In the genomic region with DNA sequence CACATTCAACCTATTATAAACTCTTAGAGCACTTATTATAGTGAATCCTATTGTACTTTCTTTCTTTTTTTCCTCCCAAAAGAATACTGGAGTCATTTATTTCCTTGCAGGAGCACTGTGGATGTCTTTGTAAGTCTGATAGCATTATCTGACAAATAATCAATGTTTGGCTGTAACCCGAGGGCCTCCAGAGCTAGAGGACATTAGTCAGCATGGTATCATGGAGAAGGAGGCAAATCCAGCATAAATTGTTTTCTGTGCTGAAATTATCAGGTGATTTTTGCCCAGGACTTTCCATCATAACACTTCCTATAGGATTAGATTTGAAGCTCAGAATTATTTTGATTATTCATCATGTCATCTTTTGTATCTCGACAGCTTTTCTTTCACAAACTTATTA, we compare ENCODE assay signal across 23 cellular contexts.
"Had no signal": no experiment of that assay in that cellular context is flagged by ENCODE, and none has a peak within 500 bp of the region (broad histone marks: within the 10 kb centered on the region; RNA-seq: fewer than 3 reads in every experiment).

No MANE protein-coding gene starts in this region.

- FAIRE-seq: endometrium, keratinocyte had no signal

- H3K4me1 ChIP-seq: transverse colon had no signal

- H3K9me3 ChIP-seq: esophagus muscularis mucosa, gastroesophageal sphincter, left ventricle myocardium inferior, right atrium auricular region, sigmoid colon, thoracic aorta, transverse colon had no signal

- H3K36me3 ChIP-seq: esophagus muscularis mucosa, gastroesophageal sphincter, left ventricle myocardium inferior, right atrium auricular region, sigmoid colon, thoracic aorta, transverse colon had no signal

- H3K4me1 Mint-ChIP-seq: immature natural killer cell; naive B cell; stimulated activated naive B cell treated with anti-CD40 and anti-IgM and Interleukin-4, amounts not matched to agents 10 μg/mL and 1 μg/mL and 100 μg/mL, for 72 hours; stimulated activated naive CD8-positive, alpha-beta T cell treated with anti-CD3 and anti-CD28 coated beads, Interleukin-15, amount 100 ng/mL, for 72 hours had no signal

- H3K4me3 ChIP-seq: coronary artery, esophagus muscularis mucosa, gastroesophageal sphincter, left ventricle myocardium inferior, lung, right atrium auricular region, sigmoid colon, skin epidermis, thoracic aorta, transverse colon had no signal

- DNase-seq: effector memory CD4-positive, alpha-beta T cell; immature natural killer cell; left ventricle myocardium inferior; mesendoderm; naive B cell; posterior cingulate gyrus; sigmoid colon; stimulated activated CD4-positive, alpha-beta T cell treated with anti-CD3 and anti-CD28 coated beads, Interleukin-2, amount 100 ng/mL, for 24 hours; stimulated activated CD4-positive, alpha-beta T cell treated with anti-CD3 and anti-CD28 coated beads, Interleukin-4, amount 100 ng/mL, for 4 hours; stimulated activated naive B cell treated with anti-CD40 and anti-IgM and Interleukin-4, amounts not matched to agents 10 μg/mL and 1 μg/mL and 100 μg/mL, for 72 hours; stimulated activated naive CD8-positive, alpha-beta T cell treated with anti-CD3 and anti-CD28 coated beads, Interleukin-15, amount 100 ng/mL, for 72 hours; transverse colon had no signal

- H3K36me3 Mint-ChIP-seq: immature natural killer cell; naive B cell; stimulated activated naive B cell treated with anti-CD40 and anti-IgM and Interleukin-4, amounts not matched to agents 10 μg/mL and 1 μg/mL and 100 μg/mL, for 72 hours had no signal

- H3K27ac ChIP-seq: coronary artery, epithelial cell of prostate, esophagus muscularis mucosa, gastroesophageal sphincter, left ventricle myocardium inferior, right atrium auricular region, sigmoid colon, skin epidermis, thoracic aorta, transverse colon had no signal

- ATAC-seq: gastroesophageal sphincter; stimulated activated naive B cell treated with anti-CD40 and anti-IgM and Interleukin-4, amounts not matched to agents 10 μg/mL and 1 μg/mL and 100 μg/mL, for 72 hours; stimulated activated naive CD8-positive, alpha-beta T cell treated with anti-CD3 and anti-CD28 coated beads, Interleukin-15, amount 100 ng/mL, for 72 hours had no signal

- H3K9me3 Mint-ChIP-seq: naive B cell had no signal

- H3K4me3 Mint-ChIP-seq: immature natural killer cell; naive B cell; nephron; stimulated activated naive B cell treated with anti-CD40 and anti-IgM and Interleukin-4, amounts not matched to agents 10 μg/mL and 1 μg/mL and 100 μg/mL, for 72 hours; stimulated activated naive CD8-positive, alpha-beta T cell treated with anti-CD3 and anti-CD28 coated beads, Interleukin-15, amount 100 ng/mL, for 72 hours had no signal

- H3K27ac Mint-ChIP-seq: immature natural killer cell; nephron; stimulated activated naive B cell treated with anti-CD40 and anti-IgM and Interleukin-4, amounts not matched to agents 10 μg/mL and 1 μg/mL and 100 μg/mL, for 72 hours; stimulated activated naive CD8-positive, alpha-beta T cell treated with anti-CD3 and anti-CD28 coated beads, Interleukin-15, amount 100 ng/mL, for 72 hours had no signal

- H3K27me3 ChIP-seq: esophagus muscularis mucosa, gastroesophageal sphincter, right atrium auricular region, sigmoid colon, transverse colon had no signal

- H3K27me3 Mint-ChIP-seq: naive B cell; stimulated activated naive CD8-positive, alpha-beta T cell treated with anti-CD3 and anti-CD28 coated beads, Interleukin-15, amount 100 ng/mL, for 72 hours had no signal
